ENCODE assay signal across 17 cellular contexts in the genomic region with DNA sequence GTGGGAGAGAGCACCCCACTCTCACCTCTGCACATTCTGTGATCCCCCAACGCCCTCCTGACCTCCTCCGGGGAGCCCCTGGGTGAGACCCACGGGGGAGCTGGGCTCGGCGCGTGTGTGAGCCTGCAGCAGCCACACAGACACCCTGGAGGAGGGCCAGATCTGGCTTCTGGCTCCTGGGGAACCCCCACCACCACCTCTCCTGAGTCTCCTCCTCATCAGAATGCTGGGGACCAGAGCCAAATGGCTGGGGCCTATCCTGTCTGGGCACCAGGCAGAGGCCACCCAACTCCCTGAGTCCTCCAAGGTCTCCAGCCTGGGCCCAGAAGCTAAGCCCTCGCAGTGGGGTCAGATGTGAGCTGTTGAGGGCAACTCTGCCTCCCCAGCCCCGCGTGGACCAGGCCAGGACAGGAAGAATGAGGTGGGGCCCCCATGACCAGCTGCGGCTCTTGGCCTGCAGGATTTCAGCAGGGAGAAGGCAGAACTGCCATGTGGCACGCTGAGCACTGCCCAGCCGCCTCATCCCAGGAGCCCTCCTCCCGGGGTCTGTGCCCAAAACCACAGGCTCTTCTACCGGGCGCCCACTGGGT. TPM values are rescaled to one million over a fixed set of nuclear protein-coding genes. Genes with fewer than 3 reads are reported as not detected.
A peak's percentile ranks its signal among the peaks of the same experiment; 100 is the strongest.
DNase-seq lines count a peak whose midpoint lies in the region; ATAC-seq and TF ChIP-seq lines count a peak whose summit lies in the region.
"Had no signal": no experiment of that assay in that cellular context is flagged by ENCODE, and none has a peak within 500 bp of the region (broad histone marks: within the 10 kb centered on the region; RNA-seq: fewer than 3 reads in every experiment).

No MANE protein-coding gene starts in this region.

- CTCF ChIA-PET in activated CD4-positive, alpha-beta memory T cell treated with anti-CD3 and anti-CD28 coated beads for 36 hours (lab: Charles Lee), result no interaction called here
- CTCF ChIA-PET in activated CD4-positive, alpha-beta memory T cell treated with anti-CD3 and anti-CD28 coated beads, Interleukin-2, amount 10 ng/mL, durations not matched to agents 7 days and 5 days (lab: Charles Lee), result no interaction called here

- H3K27me3 Mint-ChIP-seq in activated CD4-positive, alpha-beta memory T cell treated with anti-CD3 and anti-CD28 coated beads for 36 hours, result no peaks in the 10 kb centered on the region
- no peaks in the 10 kb centered on the region for H3K27me3 Mint-ChIP-seq in activated CD4-positive, alpha-beta memory T cell treated with anti-CD3 and anti-CD28 coated beads, Interleukin-2, amount 10 ng/mL, durations not matched to agents 7 days and 5 days
- H3K27me3 Mint-ChIP-seq in type B pancreatic cell, result no peaks in the 10 kb centered on the region
- no peaks in the 10 kb centered on the region for H3K27me3 Mint-ChIP-seq in activated CD4-positive, alpha-beta T cell treated with anti-CD3 and anti-CD28 coated beads, Interleukin-2, amount 10 ng/mL, durations not matched to agents 24 days and 14 days

- peak overlapping the region; percentile 53 for H2BK5ac ChIP-seq in neuronal stem cell (ENCODE audit: low read length)

- no peak overlapping the region for H3K4me2 ChIP-seq in neuronal stem cell (ENCODE audit: insufficient read depth, low read length, poor library complexity, severe bottlenecking)

- no peak overlapping the region for H4K8ac ChIP-seq in neuronal stem cell (ENCODE audit: low read depth, low read length)

- DNase-seq in activated CD4-positive, alpha-beta memory T cell treated with anti-CD3 and anti-CD28 coated beads for 36 hours, result no peak
- DNase-seq in activated CD4-positive, alpha-beta memory T cell treated with anti-CD3 and anti-CD28 coated beads, Interleukin-2, amount 10 ng/mL, durations not matched to agents 7 days and 5 days, result no peak
- DNase-seq in right atrium auricular region (ENCODE audit: low spot score) (no peak), neuronal stem cell (ENCODE audit: low spot score) (no peak), type B pancreatic cell (ENCODE audit: extremely low spot score, unreplicated experiment) (no peak), NCI-H2227 (lab: John Stamatoyannopoulos, UW; ENCODE audit: unreplicated experiment) (no peak)
- no peak for DNase-seq in activated CD4-positive, alpha-beta T cell treated with anti-CD3 and anti-CD28 coated beads, Interleukin-2, amount 10 ng/mL, durations not matched to agents 24 days and 14 days
- DNase-seq: erythroblast, natural killer cell, NCI-H1436 treated with DMSO at 0.1 percent for 48 hours, NCI-H2171 treated with DMSO at 0.1 percent for 48 hours, NCI-H774, Peyer's patch had no signal

- no peak overlapping the region for H3K4me3 ChIP-seq in right atrium auricular region
- H3K4me3 ChIP-seq in neuronal stem cell (ENCODE audit: low read length in 2 of 2), result no peak overlapping the region
- H3K4me3 ChIP-seq: Peyer's patch had no signal

- no peaks in the 10 kb centered on the region for H3K9me3 Mint-ChIP-seq in activated CD4-positive, alpha-beta memory T cell treated with anti-CD3 and anti-CD28 coated beads for 36 hours
- H3K9me3 Mint-ChIP-seq in activated CD4-positive, alpha-beta memory T cell treated with anti-CD3 and anti-CD28 coated beads, Interleukin-2, amount 10 ng/mL, durations not matched to agents 7 days and 5 days, result no peaks in the 10 kb centered on the region
- H3K9me3 Mint-ChIP-seq in type B pancreatic cell, result no peaks in the 10 kb centered on the region
- no peaks in the 10 kb centered on the region for H3K9me3 Mint-ChIP-seq in activated CD4-positive, alpha-beta T cell treated with anti-CD3 and anti-CD28 coated beads, Interleukin-2, amount 10 ng/mL, durations not matched to agents 24 days and 14 days
- H3K9me3 Mint-ChIP-seq: natural killer cell had no signal

- H3K27me3 ChIP-seq in right atrium auricular region (no peaks in the 10 kb centered on the region), neuronal stem cell (ENCODE audit: control insufficient read depth in 3 of 3, insufficient read depth in 3 of 3, low read depth in 1 of 3, low read length in 3 of 3) (peaks cover 0 to 7% (median 0%) of the 10 kb centered on the region in 3 experiments)
- H3K27me3 ChIP-seq: Peyer's patch had no signal

- H3K23ac ChIP-seq in neuronal stem cell (ENCODE audit: low read depth, low read length, poor library complexity), result no peak overlapping the region

- H4K91ac ChIP-seq in neuronal stem cell (ENCODE audit: low read depth, low read length, poor library complexity), result no peak overlapping the region

- POLR2A ChIA-PET in activated CD4-positive, alpha-beta memory T cell treated with anti-CD3 and anti-CD28 coated beads for 36 hours (lab: Charles Lee), result interaction anchor here (1.5 kb wide), 1 partner anchor 19 kb away, joined by 4 read pairs; no protein-coding TSS in a partner anchor
- POLR2A ChIA-PET in activated CD4-positive, alpha-beta memory T cell treated with anti-CD3 and anti-CD28 coated beads, Interleukin-2, amount 10 ng/mL, durations not matched to agents 7 days and 5 days (lab: Charles Lee), result interaction anchor here (1.3 to 1.7 kb wide), 2 partner anchors 16 to 19 kb away, joined by 3 to 5 read pairs; no protein-coding TSS in a partner anchor

- peaks cover 2% of the 10 kb centered on the region for H3K36me3 Mint-ChIP-seq in activated CD4-positive, alpha-beta memory T cell treated with anti-CD3 and anti-CD28 coated beads for 36 hours
- H3K36me3 Mint-ChIP-seq in activated CD4-positive, alpha-beta memory T cell treated with anti-CD3 and anti-CD28 coated beads, Interleukin-2, amount 10 ng/mL, durations not matched to agents 7 days and 5 days (ENCODE audit: low read depth), result no peaks in the 10 kb centered on the region
- H3K36me3 Mint-ChIP-seq in type B pancreatic cell, result no peaks in the 10 kb centered on the region
- no peaks in the 10 kb centered on the region for H3K36me3 Mint-ChIP-seq in activated CD4-positive, alpha-beta T cell treated with anti-CD3 and anti-CD28 coated beads, Interleukin-2, amount 10 ng/mL, durations not matched to agents 24 days and 14 days (ENCODE audit: low read depth)
- H3K36me3 Mint-ChIP-seq: natural killer cell had no signal

- peaks cover 8% of the 10 kb centered on the region for H3K4me1 Mint-ChIP-seq in activated CD4-positive, alpha-beta memory T cell treated with anti-CD3 and anti-CD28 coated beads for 36 hours (ENCODE audit: low read depth)
- H3K4me1 Mint-ChIP-seq in activated CD4-positive, alpha-beta memory T cell treated with anti-CD3 and anti-CD28 coated beads, Interleukin-2, amount 10 ng/mL, durations not matched to agents 7 days and 5 days, result peaks cover 13% of the 10 kb centered on the region
- peaks cover 6% of the 10 kb centered on the region for H3K4me1 Mint-ChIP-seq in type B pancreatic cell (ENCODE audit: unreplicated experiment)
- peaks cover 9% of the 10 kb centered on the region for H3K4me1 Mint-ChIP-seq in activated CD4-positive, alpha-beta T cell treated with anti-CD3 and anti-CD28 coated beads, Interleukin-2, amount 10 ng/mL, durations not matched to agents 24 days and 14 days

- H3K9ac ChIP-seq in neuronal stem cell (ENCODE audit: low read depth, low read length, poor library complexity), result no peak overlapping the region

- no peak for ATAC-seq in HG03520 (IDR thresholded peaks at IDR 0.05; ENCODE audit: unreplicated experiment)
- ATAC-seq: activated CD4-positive, CD25-positive, alpha-beta regulatory T cell treated with anti-CD3 and anti-CD28 coated beads, Interleukin-2, amount 50 U/mL, for 24 hours; natural killer cell had no signal

- TF ChIP-seq CTCF in right atrium auricular region (IDR thresholded peaks at IDR 0.05) (no peak), type B pancreatic cell (conservative IDR thresholded peaks at IDR 0.05) (no peak)

- peak overlapping the region; percentile 53 for H3K4ac ChIP-seq in neuronal stem cell (ENCODE audit: low read length)

- no peak overlapping the region for H3K14ac ChIP-seq in neuronal stem cell (ENCODE audit: low read length)

- peak overlapping the region; percentile 38 for H3K27ac Mint-ChIP-seq in activated CD4-positive, alpha-beta memory T cell treated with anti-CD3 and anti-CD28 coated beads for 36 hours
- no peak overlapping the region for H3K27ac Mint-ChIP-seq in activated CD4-positive, alpha-beta memory T cell treated with anti-CD3 and anti-CD28 coated beads, Interleukin-2, amount 10 ng/mL, durations not matched to agents 7 days and 5 days
- peak overlapping the region; percentile 16 for H3K27ac Mint-ChIP-seq in type B pancreatic cell
- no peak overlapping the region for H3K27ac Mint-ChIP-seq in activated CD4-positive, alpha-beta T cell treated with anti-CD3 and anti-CD28 coated beads, Interleukin-2, amount 10 ng/mL, durations not matched to agents 24 days and 14 days
- H3K27ac Mint-ChIP-seq: natural killer cell had no signal

- no peak overlapping the region for H2BK12ac ChIP-seq in neuronal stem cell (ENCODE audit: low read length)

- H3K4me1 ChIP-seq in right atrium auricular region (peaks cover 0 to 62% of the 10 kb centered on the region in 2 donors), neuronal stem cell (ENCODE audit: control insufficient read depth in 2 of 2, insufficient read depth in 1 of 2, low read depth in 1 of 2, low read length in 2 of 2) (peaks cover 29 to 41% of the 10 kb centered on the region in 2 donors)

- no peak overlapping the region for H3K4me3 Mint-ChIP-seq in activated CD4-positive, alpha-beta memory T cell treated with anti-CD3 and anti-CD28 coated beads for 36 hours
- H3K4me3 Mint-ChIP-seq in activated CD4-positive, alpha-beta memory T cell treated with anti-CD3 and anti-CD28 coated beads, Interleukin-2, amount 10 ng/mL, durations not matched to agents 7 days and 5 days, result no peak overlapping the region
- no peak overlapping the region for H3K4me3 Mint-ChIP-seq in type B pancreatic cell
- no peak overlapping the region for H3K4me3 Mint-ChIP-seq in activated CD4-positive, alpha-beta T cell treated with anti-CD3 and anti-CD28 coated beads, Interleukin-2, amount 10 ng/mL, durations not matched to agents 24 days and 14 days
- H3K4me3 Mint-ChIP-seq: natural killer cell had no signal

- H3K9me3 ChIP-seq in right atrium auricular region (no peaks in the 10 kb centered on the region), neuronal stem cell (replicated peaks in 1 of 2; ENCODE audit: control insufficient read depth in 2 of 2, insufficient read depth in 1 of 2, low read depth in 1 of 2, low read length in 2 of 2) (no peaks in the 10 kb centered on the region)
- H3K9me3 ChIP-seq: Peyer's patch had no signal

- no peak overlapping the region for H2AFZ ChIP-seq in neuronal stem cell (ENCODE audit: low read length)

- H3K27ac ChIP-seq in right atrium auricular region (peak overlapping the region; percentile 90 to 95), neuronal stem cell (replicated peaks; ENCODE audit: low read length) (no peak overlapping the region)
- H3K27ac ChIP-seq: Peyer's patch had no signal

- H3K36me3 ChIP-seq in right atrium auricular region, result no peaks in the 10 kb centered on the region
- H3K36me3 ChIP-seq in neuronal stem cell (replicated peaks in 1 of 2; ENCODE audit: control insufficient read depth in 2 of 2, insufficient read depth in 2 of 2, low read length in 2 of 2), result no peaks in the 10 kb centered on the region
- H3K36me3 ChIP-seq: Peyer's patch had no signal

- H2BK15ac ChIP-seq in neuronal stem cell (ENCODE audit: low read length), result peak overlapping the region; percentile 93

- WGBS in neuronal stem cell (ENCODE audit: extremely low coverage in 2 of 2, insufficient read length in 2 of 2, insufficient replicate concordance in 1 of 2), 2 donors, result no CpG with 5 or more reads among the region's 15 CpGs

- peak overlapping the region; percentile 76 for H3K18ac ChIP-seq in neuronal stem cell (ENCODE audit: low read length)

- peak overlapping the region; percentile 82 for H2AK5ac ChIP-seq in neuronal stem cell (ENCODE audit: low read depth, low read length)

- peak overlapping the region; percentile 61 for H2BK120ac ChIP-seq in neuronal stem cell (ENCODE audit: low read depth, low read length)

- intact Hi-C loops in activated CD4-positive, alpha-beta memory T cell treated with anti-CD3 and anti-CD28 coated beads for 36 hours (cut with micrococcal nuclease), result no loop called here
- intact Hi-C loops in activated CD4-positive, alpha-beta T cell treated with anti-CD3 and anti-CD28 coated beads, Interleukin-2, amount 10 ng/mL, durations not matched to agents 24 days and 14 days (cut with micrococcal nuclease), result no loop called here

- H3K79me1 ChIP-seq in neuronal stem cell (ENCODE audit: low read depth, low read length), result peaks cover 3% of the 10 kb centered on the region

RNA-seq across cellular contexts. Expression of gene PIM3, which starts 5.5 kb away (rescaled TPM):
- 100 to 1,000 TPM; 222 to 231 TPM for total RNA-seq in activated CD4-positive, alpha-beta memory T cell treated with anti-CD3 and anti-CD28 coated beads for 36 hours
- 10 to 100 TPM; 60.1 to 62.3 TPM for total RNA-seq in activated CD4-positive, alpha-beta memory T cell treated with anti-CD3 and anti-CD28 coated beads, Interleukin-2, amount 10 ng/mL, durations not matched to agents 7 days and 5 days
- total RNA-seq in right atrium auricular region (10 to 100 TPM; 64.5 to 66.9 TPM), type B pancreatic cell (ENCODE audit: low replicate concordance) (36.7 and 58.6 TPM in 2 replicates)
- polyA plus RNA-seq in neuronal stem cell (2013, experiment 1 of 2), result 38.0 TPM
- 37.0 TPM for polyA plus RNA-seq in neuronal stem cell (2013, experiment 2 of 2)
- total RNA-seq in activated CD4-positive, alpha-beta T cell treated with anti-CD3 and anti-CD28 coated beads, Interleukin-2, amount 10 ng/mL, durations not matched to agents 24 days and 14 days, result 302 and 304 TPM in 2 replicates

RNA-seq across cellular contexts. Expression of gene CRELD2, which starts 36.7 kb away (rescaled TPM):
- total RNA-seq in activated CD4-positive, alpha-beta memory T cell treated with anti-CD3 and anti-CD28 coated beads for 36 hours, result 10 to 100 TPM; 29.8 to 30.7 TPM
- 10 to 100 TPM; 50.0 to 51.2 TPM for total RNA-seq in activated CD4-positive, alpha-beta memory T cell treated with anti-CD3 and anti-CD28 coated beads, Interleukin-2, amount 10 ng/mL, durations not matched to agents 7 days and 5 days
- total RNA-seq in right atrium auricular region (10 to 100 TPM; 16.1 to 28.5 TPM), type B pancreatic cell (ENCODE audit: low replicate concordance) (45.2 and 55.8 TPM in 2 replicates)
- polyA plus RNA-seq in neuronal stem cell (2013, experiment 1 of 2), result 12.6 TPM
- 12.2 TPM for polyA plus RNA-seq in neuronal stem cell (2013, experiment 2 of 2)
- 46.8 and 47.4 TPM in 2 replicates for total RNA-seq in activated CD4-positive, alpha-beta T cell treated with anti-CD3 and anti-CD28 coated beads, Interleukin-2, amount 10 ng/mL, durations not matched to agents 24 days and 14 days

RNA-seq across cellular contexts. Expression of gene ALG12, which starts 36.8 kb away (rescaled TPM):
- total RNA-seq in activated CD4-positive, alpha-beta memory T cell treated with anti-CD3 and anti-CD28 coated beads for 36 hours, result 10 to 100 TPM; 12.4 to 13.8 TPM
- 10 to 100 TPM; 14.7 to 20.6 TPM for total RNA-seq in activated CD4-positive, alpha-beta memory T cell treated with anti-CD3 and anti-CD28 coated beads, Interleukin-2, amount 10 ng/mL, durations not matched to agents 7 days and 5 days
- total RNA-seq in right atrium auricular region (10 to 100 TPM; 19.7 to 19.8 TPM), type B pancreatic cell (ENCODE audit: low replicate concordance) (30.0 and 37.6 TPM in 2 replicates)
- 9.3 TPM for polyA plus RNA-seq in neuronal stem cell (2013, experiment 1 of 2)
- 9.1 TPM for polyA plus RNA-seq in neuronal stem cell (2013, experiment 2 of 2)
- total RNA-seq in activated CD4-positive, alpha-beta T cell treated with anti-CD3 and anti-CD28 coated beads, Interleukin-2, amount 10 ng/mL, durations not matched to agents 24 days and 14 days, result 13.8 and 17.9 TPM in 2 replicates

RNA-seq across cellular contexts. Expression of gene IL17REL, which starts 57.5 kb away (rescaled TPM):
- total RNA-seq in activated CD4-positive, alpha-beta memory T cell treated with anti-CD3 and anti-CD28 coated beads for 36 hours, result 1 to 10 TPM in 1 of 2 experiments, under 1 TPM in 1; 0.73 to 1.1 TPM
- total RNA-seq in activated CD4-positive, alpha-beta memory T cell treated with anti-CD3 and anti-CD28 coated beads, Interleukin-2, amount 10 ng/mL, durations not matched to agents 7 days and 5 days, result not detected
- total RNA-seq in right atrium auricular region (not detected), type B pancreatic cell (ENCODE audit: low replicate concordance) (0.10 TPM in 1 of 2 replicates, not detected in the other)
- 0.07 TPM for polyA plus RNA-seq in neuronal stem cell (2013, experiment 1 of 2)
- 0.07 TPM for polyA plus RNA-seq in neuronal stem cell (2013, experiment 2 of 2)
- total RNA-seq in activated CD4-positive, alpha-beta T cell treated with anti-CD3 and anti-CD28 coated beads, Interleukin-2, amount 10 ng/mL, durations not matched to agents 24 days and 14 days, result 0.09 and 0.14 TPM in 2 replicates
- total RNA-seq: lower leg skin, natural killer cell, subcutaneous adipose tissue had no signal

Comparison
In these comparisons a context has a peak if more than half of its experiments do, and no peak if none do; other contexts are left out.
1. H3K27ac Mint-ChIP-seq: peak in activated CD4-positive, alpha-beta memory T cell treated with anti-CD3 and anti-CD28 coated beads for 36 hours (single experiment) and type B pancreatic cell (single experiment); none in activated CD4-positive, alpha-beta memory T cell treated with anti-CD3 and anti-CD28 coated beads, Interleukin-2, amount 10 ng/mL, durations not matched to agents 7 days and 5 days (single experiment) and activated CD4-positive, alpha-beta T cell treated with anti-CD3 and anti-CD28 coated beads, Interleukin-2, amount 10 ng/mL, durations not matched to agents 24 days and 14 days (single experiment).